19 cellular contexts compared by ENCODE assay signal in genomic region chr20:57716893-57717292, GRCh38. TPM values are rescaled to one million over a fixed set of nuclear protein-coding genes. Genes with fewer than 3 reads are reported as not detected.
DNase-seq lines count a peak whose midpoint lies in the region; TF ChIP-seq lines count a peak whose summit lies in the region.
"Had no signal": no experiment of that assay in that cellular context is flagged by ENCODE, and none has a peak within 500 bp of the region (broad histone marks: within the 10 kb centered on the region; RNA-seq: fewer than 3 reads in every experiment).

No MANE protein-coding gene starts in this region.

- H3K27ac ChIP-seq in mammary epithelial cell (ENCODE audit: insufficient read depth, low read depth, low read length): peak overlapping the region; percentile 47
- H3K27ac ChIP-seq in right atrium auricular region: peak overlapping the region; percentile 60 to 68
- peak overlapping the region; percentile 42 for H3K27ac ChIP-seq in skeletal muscle tissue (ENCODE audit: low read depth, low read length)
- no peak overlapping the region for H3K27ac ChIP-seq in SK-N-SH (ENCODE audit: low read depth in 2 of 2, low read length in 1 of 2)
- H3K27ac ChIP-seq: cardiac muscle cell, parathyroid adenoma, suprapubic skin, WERI-Rb-1 had no signal

- H3K9me2 ChIP-seq in SK-N-SH: no peaks in the 10 kb centered on the region

- no peak for TF ChIP-seq EP300 in SK-N-SH (IDR thresholded peaks at IDR 0.05; ENCODE audit: borderline replicate concordance in 1 of 2, low read depth in 1 of 2, low read length in 1 of 2)

- H4K20me1 ChIP-seq in mammary epithelial cell (ENCODE audit: insufficient read depth, low read length): no peaks in the 10 kb centered on the region
- no peaks in the 10 kb centered on the region for H4K20me1 ChIP-seq in SK-N-SH (ENCODE audit: insufficient read depth)

- H3K4me2 ChIP-seq in mammary epithelial cell (ENCODE audit: insufficient read depth, low read depth, low read length): no peak overlapping the region
- H3K4me2 ChIP-seq in SK-N-SH: no peak overlapping the region

- no peaks in the 10 kb centered on the region for H3F3A ChIP-seq in SK-N-SH (replicated peaks; ENCODE audit: insufficient read depth)

- in situ Hi-C loops in mammary epithelial cell (cut with MboI; ENCODE audit: low sequenced_read_pairs in 2 of 2): no loop called here

- no peak for TF ChIP-seq RAD21 in SK-N-SH (IDR thresholded peaks at IDR 0.05; ENCODE audit: low read length)

- H3K4me3 ChIP-seq in mammary epithelial cell (replicated peaks in 1 of 3; ENCODE audit: insufficient read depth in 1 of 3, low read depth in 2 of 3, low read length in 3 of 3) (no peak overlapping the region), right atrium auricular region (no peak overlapping the region), skeletal muscle tissue (ENCODE audit: low read length in 3 of 3) (peak overlapping the region in 2 of 3 donors; percentile 6 to 15), SK-N-SH (ENCODE audit: low read depth in 2 of 2, low read length in 1 of 2) (no peak overlapping the region)
- H3K4me3 ChIP-seq: cardiac muscle cell, K562, suprapubic skin had no signal

- H3K9me3 ChIP-seq in mammary epithelial cell (replicated peaks; ENCODE audit: insufficient read depth, low read length) (no peaks in the 10 kb centered on the region), right atrium auricular region (no peaks in the 10 kb centered on the region), skeletal muscle tissue (ENCODE audit: control insufficient read depth in 3 of 3, low read length in 3 of 3) (no peaks in the 10 kb centered on the region), SK-N-SH (no peaks in the 10 kb centered on the region)
- H3K9me3 ChIP-seq: suprapubic skin had no signal

- no peaks in the 10 kb centered on the region for H3K9me3 Mint-ChIP-seq in Calu3 (ENCODE audit: low read depth, unreplicated experiment)
- H3K9me3 Mint-ChIP-seq: naive thymus-derived CD8-positive, alpha-beta T cell had no signal

- peaks cover 70% of the 10 kb centered on the region for H3K4me1 Mint-ChIP-seq in Calu3 (ENCODE audit: low read depth, unreplicated experiment)

- H3K27me3 ChIP-seq in mammary epithelial cell (ENCODE audit: insufficient read depth, low read length) (no peaks in the 10 kb centered on the region), right atrium auricular region (no peaks in the 10 kb centered on the region), skeletal muscle tissue (ENCODE audit: control insufficient read depth in 3 of 3, insufficient read depth in 3 of 3, low read length in 3 of 3) (no peaks in the 10 kb centered on the region), SK-N-SH (ENCODE audit: insufficient read depth) (no peaks in the 10 kb centered on the region)
- H3K27me3 ChIP-seq: suprapubic skin had no signal

- dilution Hi-C loops in mammary epithelial cell (cut with HindIII; ENCODE audit: low sequenced_read_pairs): no loop called here

- H3K27me3 Mint-ChIP-seq in Calu3 (ENCODE audit: unreplicated experiment): no peaks in the 10 kb centered on the region
- H3K27me3 Mint-ChIP-seq: naive thymus-derived CD8-positive, alpha-beta T cell had no signal

- peak overlapping the region; percentile 75 for H3K27ac Mint-ChIP-seq in Calu3 (ENCODE audit: unreplicated experiment)

- intact Hi-C loops in Calu3 (cut with micrococcal nuclease; ENCODE audit: unreplicated experiment) (loop anchor here (10.0 kb wide), 1 partner anchor 58 kb away; no protein-coding TSS in a partner anchor), mammary epithelial cell (cut with micrococcal nuclease) (loop anchor here (1.0 to 5.0 kb wide), 2 partner anchors 185 to 274 kb away; no protein-coding TSS in a partner anchor)

- WGBS in mammary epithelial cell (ENCODE audit: low coverage, missing lambda C conversion rate): 100% methylated on average over 3 of the region's 3 CpGs
- WGBS in SK-N-SH (ENCODE audit: low lambda C conversion rate): 78% methylated on average over 3 of the region's 3 CpGs

- no peak for TF ChIP-seq CTCF in Calu3 (IDR thresholded peaks at IDR 0.05; ENCODE audit: unreplicated experiment)
- no peak for TF ChIP-seq CTCF in mammary epithelial cell (conservative IDR thresholded peaks at IDR 0.05 in 1 of 2, IDR thresholded peaks at IDR 0.05 in 1 of 2; ENCODE audit: extremely low read depth in 1 of 2, insufficient read depth in 1 of 2, low read depth in 1 of 2, low read length in 2 of 2)
- no peak for TF ChIP-seq CTCF in right atrium auricular region (IDR thresholded peaks at IDR 0.05)
- no peak for TF ChIP-seq CTCF in SK-N-SH (IDR thresholded peaks at IDR 0.05)

- H3K36me3 ChIP-seq in mammary epithelial cell (ENCODE audit: insufficient read depth, low read length) (no peaks in the 10 kb centered on the region), right atrium auricular region (no peaks in the 10 kb centered on the region), skeletal muscle tissue (ENCODE audit: control insufficient read depth in 3 of 3, insufficient read depth in 3 of 3, low read length in 3 of 3) (no peaks in the 10 kb centered on the region), SK-N-SH (replicated peaks in 1 of 2; ENCODE audit: control insufficient read depth in 1 of 2, insufficient read depth in 2 of 2, low read length in 1 of 2) (no peaks in the 10 kb centered on the region)
- H3K36me3 ChIP-seq: cardiac muscle cell, suprapubic skin, WERI-Rb-1 had no signal

- POLR2A ChIA-PET in SK-N-SH (lab: Yijun Ruan, JAX): no interaction called here
- POLR2A ChIA-PET in HEK293T (lab: Yijun Ruan, JAX): no interaction called here

- DNase-seq in Calu3 (no peak), mammary epithelial cell (no peak), right atrium auricular region (ENCODE audit: low spot score) (no peak), GF-D8 (lab: John Stamatoyannopoulos, UW) (no peak), SK-N-SH (no peak), HEK293T (ENCODE audit: extremely low spot score) (no peak)
- no peak for DNase-seq in activated T-cell treated with anti-CD3 and anti-CD28 coated beads, Interleukin-2, amount 50 U/mL, for 1 hour
- DNase-seq: activated gamma-delta T cell; effector CD4-positive, alpha-beta T cell; islet precursor cell; naive thymus-derived CD8-positive, alpha-beta T cell; NCI-H1092; NCI-H2081 treated with DMSO at 0.1 percent for 48 hours; WERI-Rb-1 had no signal

- H3K4me3 Mint-ChIP-seq in Calu3 (ENCODE audit: low read depth, unreplicated experiment): peak overlapping the region; percentile 45
- H3K4me3 Mint-ChIP-seq: naive thymus-derived CD8-positive, alpha-beta T cell had no signal

- H3K79me2 ChIP-seq in mammary epithelial cell (ENCODE audit: insufficient read depth, low read length): peaks cover 4% of the 10 kb centered on the region
- no peaks in the 10 kb centered on the region; the same call in 1 of the 2 replicates for H3K79me2 ChIP-seq in SK-N-SH (ENCODE audit: insufficient read depth)
- H3K79me2 ChIP-seq: parathyroid adenoma had no signal

- H3K4me1 ChIP-seq in mammary epithelial cell (ENCODE audit: insufficient read depth, low read length) (peaks cover 53% of the 10 kb centered on the region), right atrium auricular region (peaks cover 0 to 54% of the 10 kb centered on the region in 2 donors), skeletal muscle tissue (ENCODE audit: control insufficient read depth in 3 of 3, insufficient read depth in 3 of 3, low read length in 3 of 3) (peaks cover 63 to 65% (median 63%) of the 10 kb centered on the region in 3 donors), SK-N-SH (ENCODE audit: control insufficient read depth in 1 of 2, insufficient read depth in 2 of 2, low read depth in 1 of 2, low read length in 1 of 2) (peaks cover 18 to 28% of the 10 kb centered on the region in 2 experiments)

- CTCF ChIA-PET in Calu3 (lab: Charles Lee): interaction anchor here (0.9 to 1.2 kb wide), 3 partner anchors 16 to 188 kb away, joined by 3 to 4 read pairs (median 3); no protein-coding TSS in a partner anchor
- CTCF ChIA-PET in mammary epithelial cell (lab: Charles Lee; ENCODE audit: low non-redundant PET): no interaction called here
- CTCF ChIA-PET in SK-N-SH (lab: Yijun Ruan, JAX): no interaction called here
- CTCF ChIA-PET in HEK293T (lab: Yijun Ruan, JAX): no interaction called here

- H2AFZ ChIP-seq in mammary epithelial cell (ENCODE audit: low read depth, low read length): no peak overlapping the region
- no peak overlapping the region for H2AFZ ChIP-seq in SK-N-SH (ENCODE audit: low read depth)

- H3K9ac ChIP-seq in mammary epithelial cell (ENCODE audit: insufficient read depth, low read length): no peak overlapping the region
- peak overlapping the region in 1 of 3 donors; percentile 66 for H3K9ac ChIP-seq in skeletal muscle tissue (ENCODE audit: low read depth in 1 of 3, low read length in 3 of 3)
- H3K9ac ChIP-seq in SK-N-SH: no peak overlapping the region
- H3K9ac ChIP-seq: parathyroid adenoma had no signal

- H3K36me3 Mint-ChIP-seq in Calu3 (ENCODE audit: insufficient read depth, unreplicated experiment): peaks cover 71% of the 10 kb centered on the region
- H3K36me3 Mint-ChIP-seq: naive thymus-derived CD8-positive, alpha-beta T cell had no signal

- BruUV-seq in Calu3 (replicated peaks; lab: Mats Ljungman, UMichigan) (no TSS peak), mammary epithelial cell (replicated peaks; lab: Mats Ljungman, UMichigan) (no TSS peak)

TF ChIP-seq in SK-N-SH, 30 proteins besides CTCF, POLR2A, EP300 and RAD21 (continues in another document):
- TF ChIP-seq SIN3A (IDR thresholded peaks at IDR 0.05; ENCODE audit: borderline replicate concordance, low read depth, low read length) (no peak), TCF12 (IDR thresholded peaks at IDR 0.05) (no peak), GATA2 (CRISPR knock-in tag; IDR thresholded peaks at IDR 0.05) (no peak)

TF ChIP-seq in HEK293T, 16 proteins besides CTCF, POLR2A, EP300 and RAD21 (continues in another document):
- TF ChIP-seq FOXA1 (IDR thresholded peaks at IDR 0.05): no peak
- TF ChIP-seq PKNOX1 (IDR thresholded peaks at IDR 0.05): no peak
- TF ChIP-seq L3MBTL2 (conservative IDR thresholded peaks at IDR 0.05): no peak
- TF ChIP-seq BHLHE40 (IDR thresholded peaks at IDR 0.05; ENCODE audit: borderline replicate concordance): no peak
- no peak for TF ChIP-seq ARNT (IDR thresholded peaks at IDR 0.05)
- TF ChIP-seq ZNF384 (IDR thresholded peaks at IDR 0.05): no peak

RNA-seq across cellular contexts. Expression of gene PMEPA1, which starts 7.1 kb away (rescaled TPM):
- total RNA-seq in Calu3 (2022) (732 and 1,302 TPM in 2 replicates), mammary epithelial cell (100 to 1,000 TPM; 100 to 108 TPM), right atrium auricular region (10 to 100 TPM; 12.5 to 16.7 TPM), skeletal muscle tissue (5.2 TPM)
- polyA plus RNA-seq in mammary epithelial cell (67.5 TPM), SK-N-SH (2012; rRNA removed) (5.9 and 7.1 TPM in 2 replicates)
- 51.3 TPM for polyA minus RNA-seq in mammary epithelial cell
- polyA plus RNA-seq in SK-N-SH (2012; cell fraction: cytosol; rRNA removed): 6.1 and 6.8 TPM in 2 replicates
- polyA plus RNA-seq in SK-N-SH (2012; cell fraction: nucleus; rRNA removed): 7.9 and 8.1 TPM in 2 replicates
- polyA plus RNA-seq: K562 had no signal

Comparison
In these comparisons a context has a peak if more than half of its experiments do, and no peak if none do; other contexts are left out.
1. H3K27ac ChIP-seq: peak in mammary epithelial cell (single experiment), right atrium auricular region (2 of 2) and skeletal muscle tissue (single experiment); none in SK-N-SH (0 of 2).
2. H3K4me3 ChIP-seq: peak in skeletal muscle tissue (2 of 3); none in mammary epithelial cell (0 of 3), right atrium auricular region (0 of 2) and SK-N-SH (0 of 2).